Comparison of ENCODE assay signal across 8 cellular contexts in genomic region chr2:11744631-11745394, GRCh38. TPM values are rescaled to one million over a fixed set of nuclear protein-coding genes. Genes with fewer than 3 reads are reported as not detected.
DNase-seq lines count a peak whose midpoint lies in the region; ATAC-seq and TF ChIP-seq lines count a peak whose summit lies in the region.

No MANE protein-coding gene starts in this region.

- TF ChIP-seq CTCF in 22Rv1 (IDR thresholded peaks at IDR 0.05) = peak; percentile 49
- TF ChIP-seq CTCF in GM10266 (IDR thresholded peaks at IDR 0.05; ENCODE audit: control insufficient read depth, insufficient read depth, low read depth, missing control alignments) = peak; percentile 18
- TF ChIP-seq CTCF in kidney epithelial cell (IDR thresholded peaks at IDR 0.05; ENCODE audit: insufficient read depth, low read length, poor library complexity, severe bottlenecking) = peak; percentile 53

- H3K27ac ChIP-seq in 22Rv1 (peak overlapping the region; percentile 69), substantia nigra (ENCODE audit: low read depth, low read length, poor library complexity, severe bottlenecking) (peak overlapping the region; percentile 74)

- no peaks in the 10 kb centered on the region for H3K27me3 ChIP-seq in kidney epithelial cell (ENCODE audit: control insufficient read depth, insufficient read depth, low read length)

- H3K4me3 ChIP-seq in kidney epithelial cell (ENCODE audit: low read depth, low read length) = no peak overlapping the region

- H3K36me3 ChIP-seq in kidney epithelial cell (ENCODE audit: control insufficient read depth, insufficient read depth, low read length) = no peaks in the 10 kb centered on the region

- no peak for DNase-seq in GM10266 (ENCODE audit: extremely low spot score)
- DNase-seq in NCI-H524 (lab: John Stamatoyannopoulos, UW) = peak; percentile 80 to 91
- DNase-seq in astrocyte of the hippocampus (ENCODE audit: low read depth, low spot score) = peak; percentile 59
- DNase-seq in kidney epithelial cell (ENCODE audit: low read depth) = no peak
- DNase-seq in substantia nigra (lab: John Stamatoyannopoulos, UW) = peak in 3 of 49 donors; percentile 26 to 27 (median 26)
- no peak for DNase-seq in midbrain (lab: John Stamatoyannopoulos, UW)

- no peak for ATAC-seq in GM18498 (IDR thresholded peaks at IDR 0.05; ENCODE audit: unreplicated experiment)

RNA-seq across cellular contexts. Expression of gene LPIN1, which starts 1.6 kb away (rescaled TPM):
- total RNA-seq in kidney epithelial cell = 23.6 and 30.6 TPM in 2 replicates

Comparison
In these comparisons a context has a peak if more than half of its experiments do, and no peak if none do; other contexts are left out.
1. DNase-seq: peak in NCI-H524 (2 of 2) and astrocyte of the hippocampus (single experiment); none in GM10266 (single experiment), kidney epithelial cell (single experiment) and midbrain (single experiment).
2. Peak in every context shown above with its lines, with median percentiles within 50 percentile points of each other: CTCF ChIP-seq.